Comparison of ENCODE assay signal across 11 cellular contexts in genomic region chrX:130504019-130504418, GRCh38.
"Had no signal": no experiment of that assay in that cellular context is flagged by ENCODE, and none has a peak within 500 bp of the region (broad histone marks: within the 10 kb centered on the region; RNA-seq: fewer than 3 reads in every experiment).

No MANE protein-coding gene starts in this region.

- H3K4me2 ChIP-seq: GM23338 had no signal

- H3K4me1 Mint-ChIP-seq: GM23338, H9 had no signal

- ATAC-seq: GM23338, HCT116 had no signal

- H3K9me3 ChIP-seq: HAP-1 had no signal

- H3K9me3 Mint-ChIP-seq: GM23338, HFFc6 had no signal

- H3K4me3 ChIP-seq: GM23248, GM23338, HAP-1 had no signal

- H3K9ac ChIP-seq: GM23248 had no signal

- DNase-seq: GM23248, GOT3, H7, H9, HCEC 1CT, HFFc6 had no signal

- H3K27ac Mint-ChIP-seq: GM23338, H9, HFFc6 had no signal

- H2AFZ ChIP-seq: GM23248, GM23338 had no signal

- H3K36me3 ChIP-seq: HAP-1 had no signal

- H3K4me3 Mint-ChIP-seq: GM23338, H9, HFFc6 had no signal

- H3K4me1 ChIP-seq: HAP-1 had no signal

- FAIRE-seq: H1, H54 had no signal

- H3K27ac ChIP-seq: GM23248 had no signal
